In genomic region chr10:11663763-11664555, GRCh38 we compare ENCODE assay signal across 11 cellular contexts. TPM values are rescaled to one million over a fixed set of nuclear protein-coding genes. Genes with fewer than 3 reads are reported as not detected.
DNase-seq lines count a peak whose midpoint lies in the region; ATAC-seq, FAIRE-seq and TF ChIP-seq lines count a peak whose summit lies in the region.
"Had no signal": no experiment of that assay in that cellular context is flagged by ENCODE, and none has a peak within 500 bp of the region (broad histone marks: within the 10 kb centered on the region; RNA-seq: fewer than 3 reads in every experiment).

No MANE protein-coding gene starts in this region.

- no peak for TF ChIP-seq POLR2A in H54 (IDR thresholded peaks at IDR 0.05; ENCODE audit: low read depth, low read length)

- no peak overlapping the region for H3K27ac Mint-ChIP-seq in activated T-helper 17 cell treated with anti-CD3 and anti-CD28 coated beads, Interleukin-2, amount 50 U/mL, for 72 hours

- no peaks in the 10 kb centered on the region for H3K4me1 Mint-ChIP-seq in activated T-helper 17 cell treated with anti-CD3 and anti-CD28 coated beads, Interleukin-2, amount 50 U/mL, for 72 hours

- no peak for FAIRE-seq in H54 (lab: Jason Lieb, UNC)

- H3K36me3 Mint-ChIP-seq in activated T-helper 17 cell treated with anti-CD3 and anti-CD28 coated beads, Interleukin-2, amount 50 U/mL, for 72 hours (ENCODE audit: low read depth), result no peaks in the 10 kb centered on the region
- H3K36me3 Mint-ChIP-seq: immature natural killer cell had no signal

- peaks cover 25% of the 10 kb centered on the region for H3K27me3 Mint-ChIP-seq in activated T-helper 17 cell treated with anti-CD3 and anti-CD28 coated beads, Interleukin-2, amount 50 U/mL, for 72 hours

- peaks cover 4% of the 10 kb centered on the region for H3K9me3 Mint-ChIP-seq in activated T-helper 17 cell treated with anti-CD3 and anti-CD28 coated beads, Interleukin-2, amount 50 U/mL, for 72 hours

- peak; percentile 43 for ATAC-seq in GM18520 (IDR thresholded peaks at IDR 0.05; ENCODE audit: unreplicated experiment)
- peak; percentile 86 for ATAC-seq in GM21528 (IDR thresholded peaks at IDR 0.05; ENCODE audit: low FRiP score, unreplicated experiment)
- ATAC-seq in HG03354 (IDR thresholded peaks at IDR 0.05; ENCODE audit: poor library complexity, severe bottlenecking, unreplicated experiment), result peak; percentile 89
- ATAC-seq in activated T-helper 17 cell treated with anti-CD3 and anti-CD28 coated beads, Interleukin-2, amount 50 U/mL, for 72 hours (replicated peaks), result no peak

- no peak overlapping the region for H3K4me3 Mint-ChIP-seq in activated T-helper 17 cell treated with anti-CD3 and anti-CD28 coated beads, Interleukin-2, amount 50 U/mL, for 72 hours
- H3K4me3 Mint-ChIP-seq: immature natural killer cell had no signal

- peak; percentile 65 for DNase-seq in myocyte (ENCODE audit: low read depth)
- DNase-seq in H54 (ENCODE audit: insufficient read length, low spot score), result no peak
- DNase-seq in NCI-H2196 treated with DMSO at 0.1 percent for 48 hours (lab: John Stamatoyannopoulos, UW; ENCODE audit: unreplicated experiment), result no peak
- no peak for DNase-seq in cerebellar nuclear complex (lab: John Stamatoyannopoulos, UW)
- DNase-seq: DMS79, immature natural killer cell, testis had no signal

RNA-seq across cellular contexts. Expression of gene USP6NL, which starts 52.5 kb away (rescaled TPM):
- 6.0 and 6.5 TPM in 2 replicates for total RNA-seq in myocyte
- polyA plus RNA-seq in myocyte (2012), result 3.8 TPM
- 1 to 10 TPM in 1 of 2 donors, under 1 TPM in 1; 0.74 to 1.7 TPM for total RNA-seq in activated T-helper 17 cell treated with anti-CD3 and anti-CD28 coated beads, Interleukin-2, amount 50 U/mL, for 72 hours
